9 cellular contexts compared by ENCODE assay signal in the genomic region with DNA sequence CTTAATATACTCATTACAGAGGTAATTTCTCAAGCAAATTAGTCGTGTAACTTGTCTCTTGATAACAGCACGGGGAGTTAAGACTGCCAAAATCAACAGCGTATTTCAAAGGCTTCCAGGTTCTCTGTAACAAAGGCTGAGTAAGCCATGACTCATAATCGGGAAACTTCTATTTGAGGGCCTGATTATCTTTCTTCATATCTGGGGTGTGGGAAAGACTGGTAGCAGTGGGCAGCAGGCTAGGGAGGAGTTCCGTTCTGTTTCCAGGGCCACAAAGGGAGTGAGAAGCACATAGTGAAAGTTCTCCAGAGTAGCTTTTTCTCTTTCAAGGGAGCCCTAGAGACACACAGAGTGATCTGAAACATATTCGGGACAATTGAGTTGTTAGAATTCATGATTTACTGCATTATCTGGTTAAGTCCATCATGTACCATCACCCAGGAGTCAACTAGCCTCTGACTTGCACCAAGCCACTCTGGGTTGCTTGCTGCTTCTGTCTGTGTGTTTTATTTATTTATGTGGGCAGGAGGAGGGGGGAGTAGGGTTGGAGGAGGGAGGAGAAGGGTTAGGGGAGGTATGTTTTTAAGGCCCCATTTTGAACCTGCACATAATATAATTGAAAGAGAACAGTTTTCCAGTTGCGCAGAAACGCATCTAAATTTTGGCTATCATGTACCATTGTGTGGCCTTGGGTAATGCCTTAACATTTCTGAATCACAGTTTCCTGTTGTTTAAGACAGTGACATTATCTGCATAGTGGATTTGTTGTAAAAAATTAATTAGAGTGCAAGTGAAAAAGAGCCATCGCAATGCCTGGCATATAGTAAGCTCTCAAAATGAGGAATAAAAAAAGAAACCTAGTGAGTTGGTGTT.
DNase-seq lines count a peak whose midpoint lies in the region; ATAC-seq, FAIRE-seq and TF ChIP-seq lines count a peak whose summit lies in the region.
"Had no signal": no experiment of that assay in that cellular context is flagged by ENCODE, and none has a peak within 500 bp of the region (broad histone marks: within the 10 kb centered on the region; RNA-seq: fewer than 3 reads in every experiment).

No MANE protein-coding gene starts in this region.

- H3K4me1 ChIP-seq in Loucy (ENCODE audit: insufficient read depth, low read length, poor library complexity, severe bottlenecking) (peaks cover 47% of the 10 kb centered on the region), astrocyte (ENCODE audit: insufficient read depth, low read length) (peaks cover 34% of the 10 kb centered on the region), suprapubic skin (peaks cover 17% of the 10 kb centered on the region)

- peak; percentile 85 for FAIRE-seq in astrocyte (lab: Jason Lieb, UNC)

- no peaks in the 10 kb centered on the region for H3K36me3 Mint-ChIP-seq in astrocyte (ENCODE audit: low read depth, unreplicated experiment)

- no peaks in the 10 kb centered on the region for H3K36me3 ChIP-seq in Loucy (ENCODE audit: insufficient read depth, low read length)
- H3K36me3 ChIP-seq in astrocyte (ENCODE audit: insufficient read depth, low read length), result no peaks in the 10 kb centered on the region
- H3K36me3 ChIP-seq in kidney epithelial cell (ENCODE audit: control insufficient read depth, insufficient read depth, low read length), result no peaks in the 10 kb centered on the region
- no peaks in the 10 kb centered on the region for H3K36me3 ChIP-seq in suprapubic skin

- H3K27ac ChIP-seq in astrocyte (ENCODE audit: low read depth, low read length), result peak overlapping the region; percentile 95
- H3K27ac ChIP-seq in suprapubic skin, result peak overlapping the region; percentile 68
- H3K27ac ChIP-seq in substantia nigra (ENCODE audit: low read depth, low read length, poor library complexity, severe bottlenecking), result no peak overlapping the region

- no peak overlapping the region for H3K4me3 ChIP-seq in AG09309 (ENCODE audit: control insufficient read depth, low read depth, low read length)
- H3K4me3 ChIP-seq in Loucy (ENCODE audit: low read length, poor library complexity, severe bottlenecking), result no peak overlapping the region
- H3K4me3 ChIP-seq in astrocyte (ENCODE audit: insufficient read depth, low read depth, low read length), result peak overlapping the region; percentile 32
- no peak overlapping the region for H3K4me3 ChIP-seq in kidney epithelial cell (ENCODE audit: low read depth, low read length)
- no peak overlapping the region for H3K4me3 ChIP-seq in suprapubic skin
- H3K4me3 ChIP-seq: GM12878 had no signal

- ATAC-seq in GM19351 (IDR thresholded peaks at IDR 0.05; ENCODE audit: unreplicated experiment), result no peak
- ATAC-seq: GM12878 had no signal

- no peaks in the 10 kb centered on the region for H3K9me3 ChIP-seq in Loucy (ENCODE audit: insufficient read depth, low read depth, low read length)
- no peaks in the 10 kb centered on the region for H3K9me3 ChIP-seq in astrocyte (ENCODE audit: insufficient read depth, low read depth, low read length)
- no peaks in the 10 kb centered on the region for H3K9me3 ChIP-seq in suprapubic skin

- no peaks in the 10 kb centered on the region for H3K27me3 Mint-ChIP-seq in astrocyte (ENCODE audit: low read depth, unreplicated experiment)

- TF ChIP-seq CTCF in AG09309 (IDR thresholded peaks at IDR 0.05; ENCODE audit: control insufficient read depth, insufficient read depth, low read depth, low read length, missing control alignments) (no peak), Loucy (conservative IDR thresholded peaks at IDR 0.05; ENCODE audit: low read length) (no peak), astrocyte (IDR thresholded peaks at IDR 0.05; ENCODE audit: insufficient read depth, low read depth, low read length) (no peak), kidney epithelial cell (IDR thresholded peaks at IDR 0.05; ENCODE audit: insufficient read depth, low read length, poor library complexity, severe bottlenecking) (no peak), suprapubic skin (IDR thresholded peaks at IDR 0.05) (no peak), GM10266 (IDR thresholded peaks at IDR 0.05; ENCODE audit: control insufficient read depth, insufficient read depth, low read depth, missing control alignments) (no peak)

- H4K20me1 ChIP-seq in Loucy (ENCODE audit: insufficient read depth, low read length, poor library complexity, severe bottlenecking), result no peaks in the 10 kb centered on the region
- H4K20me1 ChIP-seq in astrocyte (ENCODE audit: insufficient read depth, low read length), result no peaks in the 10 kb centered on the region

- TF ChIP-seq EP300 in suprapubic skin (IDR thresholded peaks at IDR 0.05), result no peak

- H3K9ac ChIP-seq in Loucy (ENCODE audit: low read depth, low read length, poor library complexity, severe bottlenecking) (no peak overlapping the region), astrocyte (ENCODE audit: low read length) (peak overlapping the region; percentile 79)

- no peaks in the 10 kb centered on the region for H3K9me3 Mint-ChIP-seq in astrocyte (ENCODE audit: unreplicated experiment)

- H2AFZ ChIP-seq in Loucy (ENCODE audit: low read length), result peak overlapping the region; percentile 66; the same call in 1 of the 2 replicates
- peak overlapping the region; percentile 33 for H2AFZ ChIP-seq in astrocyte (ENCODE audit: low read depth, low read length)

- no peaks in the 10 kb centered on the region for H3K79me2 ChIP-seq in Loucy (ENCODE audit: insufficient read depth, low read length)
- no peaks in the 10 kb centered on the region for H3K79me2 ChIP-seq in astrocyte (ENCODE audit: insufficient read depth, low read length)

- H3F3A ChIP-seq in Loucy (ENCODE audit: low read depth), result 0 out of 2 replicates have a peak, but pooled peaks cover 3% of the 10 kb centered on the region

- H3K4me3 Mint-ChIP-seq in astrocyte (ENCODE audit: unreplicated experiment), result peak overlapping the region; percentile 4

- TF ChIP-seq POLR2A in suprapubic skin (IDR thresholded peaks at IDR 0.05), result no peak

- DNase-seq in AG09309 (ENCODE audit: low read depth), result peak; percentile 59
- peak; percentile 97 for DNase-seq in astrocyte (ENCODE audit: low read depth)
- DNase-seq in kidney epithelial cell (ENCODE audit: low read depth), result peak; percentile 92
- no peak for DNase-seq in suprapubic skin (ENCODE audit: low spot score in 2 of 2)
- no peak for DNase-seq in substantia nigra (lab: John Stamatoyannopoulos, UW)
- DNase-seq in GM10266 (ENCODE audit: extremely low spot score), result no peak

- H3K27ac Mint-ChIP-seq in astrocyte (ENCODE audit: unreplicated experiment), result peak overlapping the region; percentile 93

- H3K4me2 ChIP-seq in Loucy (ENCODE audit: low read depth, low read length, poor library complexity, severe bottlenecking) (peak overlapping the region; percentile 18), astrocyte (ENCODE audit: low read length) (peak overlapping the region; percentile 75)

- WGBS in suprapubic skin, result 47% methylated on average over 9 of the region's 9 CpGs

- H3K27me3 ChIP-seq in Loucy (ENCODE audit: insufficient read depth, low read length, poor library complexity, severe bottlenecking) (no peaks in the 10 kb centered on the region), astrocyte (ENCODE audit: insufficient read depth, low read length) (no peaks in the 10 kb centered on the region), kidney epithelial cell (ENCODE audit: control insufficient read depth, insufficient read depth, low read length) (no peaks in the 10 kb centered on the region), suprapubic skin (no peaks in the 10 kb centered on the region)

- H3K4me1 Mint-ChIP-seq in astrocyte (ENCODE audit: low read depth, unreplicated experiment), result peaks cover 52% of the 10 kb centered on the region

- no peaks in the 10 kb centered on the region for H3K9me2 ChIP-seq in Loucy (replicated peaks; ENCODE audit: low read depth, low read length)

Comparison
In these comparisons a context has a peak if more than half of its experiments do, and no peak if none do; other contexts are left out.
1. DNase-seq: peak in AG09309 (single experiment), astrocyte (single experiment) and kidney epithelial cell (single experiment); none in suprapubic skin (0 of 2), substantia nigra (0 of 49) and GM10266 (single experiment).